In genomic region chr14:50343424-50343823, GRCh38 we compare ENCODE assay signal across 9 cellular contexts. TPM values are rescaled to one million over a fixed set of nuclear protein-coding genes. Genes with fewer than 3 reads are reported as not detected.
DNase-seq lines count a peak whose midpoint lies in the region; ATAC-seq and TF ChIP-seq lines count a peak whose summit lies in the region.
"Had no signal": no experiment of that assay in that cellular context is flagged by ENCODE, and none has a peak within 500 bp of the region (broad histone marks: within the 10 kb centered on the region; RNA-seq: fewer than 3 reads in every experiment).

No MANE protein-coding gene starts in this region.

- ATAC-seq in foreskin keratinocyte: no peak
- no peak for ATAC-seq in HG02610 (IDR thresholded peaks at IDR 0.05; ENCODE audit: unreplicated experiment)

- peak overlapping the region; percentile 54 for H3K27ac ChIP-seq in foreskin keratinocyte

- H3K4me1 ChIP-seq in foreskin keratinocyte: peaks cover 29% of the 10 kb centered on the region

- no peak for TF ChIP-seq CTCF in foreskin keratinocyte (conservative IDR thresholded peaks at IDR 0.05)

- DNase-seq in DMS 273 treated with DMSO at 0.1 percent for 48 hours (lab: John Stamatoyannopoulos, UW) (peak; percentile 27), NCI-H2171 treated with DMSO at 0.1 percent for 48 hours (lab: John Stamatoyannopoulos, UW) (peak; percentile 77), foreskin keratinocyte (no peak), superior temporal gyrus (ENCODE audit: extremely low spot score) (peak; percentile 51), cerebellar nuclear complex (lab: John Stamatoyannopoulos, UW) (no peak)
- DNase-seq in NK-92 treated with Interleukin-12 subunit alpha and Interleukin-12 subunit beta, amount 100 ng/mL, for 24 hours (lab: John Stamatoyannopoulos, UW): no peak
- DNase-seq: MM.1S had no signal

- H3K27me3 ChIP-seq in foreskin keratinocyte: no peaks in the 10 kb centered on the region
- H3K27me3 ChIP-seq: adrenal gland had no signal

RNA-seq across cellular contexts. Expression of gene DMAC2L, which starts 31.3 kb away (rescaled TPM):
- total RNA-seq in foreskin keratinocyte: 7.7 and 7.8 TPM in 2 replicates
- polyA plus RNA-seq in foreskin keratinocyte: 8.0 and 8.8 TPM in 2 replicates

RNA-seq across cellular contexts. Expression of gene L2HGDH, which starts 31.4 kb away (rescaled TPM):
- 7.2 and 9.1 TPM in 2 replicates for total RNA-seq in foreskin keratinocyte
- polyA plus RNA-seq in foreskin keratinocyte: 2.7 and 3.7 TPM in 2 replicates

RNA-seq across cellular contexts. Expression of gene CDKL1, which starts 53.3 kb away (rescaled TPM):
- 4.2 and 6.1 TPM in 2 replicates for total RNA-seq in foreskin keratinocyte
- 1.8 TPM in 2 replicates for polyA plus RNA-seq in foreskin keratinocyte

Comparison
In these comparisons a context has a peak if more than half of its experiments do, and no peak if none do; other contexts are left out.
1. DNase-seq: peak in DMS 273 treated with DMSO at 0.1 percent for 48 hours (single experiment), NCI-H2171 treated with DMSO at 0.1 percent for 48 hours (single experiment) and superior temporal gyrus (single experiment); none in foreskin keratinocyte (0 of 2), cerebellar nuclear complex (0 of 2) and NK-92 treated with Interleukin-12 subunit alpha and Interleukin-12 subunit beta, amount 100 ng/mL, for 24 hours (single experiment).